Comparison of ENCODE assay signal across 19 cellular contexts in the genomic region with DNA sequence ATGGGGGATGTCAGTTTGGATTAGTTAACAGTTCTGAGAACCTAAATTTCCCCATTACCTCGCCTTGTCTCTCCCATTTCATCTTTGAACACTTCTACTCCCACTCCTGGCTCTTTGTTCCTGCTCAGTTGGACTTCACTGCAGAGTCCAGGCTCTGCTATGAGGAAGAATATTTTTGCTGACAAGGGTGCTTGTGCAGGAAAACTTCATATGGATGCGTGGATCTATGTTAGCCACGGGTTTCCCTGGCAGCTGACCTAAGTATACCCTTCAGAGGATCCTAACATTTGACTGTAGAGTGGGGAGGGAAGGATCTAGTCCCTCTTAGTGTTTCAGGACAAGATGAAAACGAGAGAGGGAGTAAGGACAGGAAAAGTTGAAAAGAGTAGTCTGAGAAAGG.
DNase-seq lines count a peak whose midpoint lies in the region; ATAC-seq and TF ChIP-seq lines count a peak whose summit lies in the region.
"Had no signal": no experiment of that assay in that cellular context is flagged by ENCODE, and none has a peak within 500 bp of the region (broad histone marks: within the 10 kb centered on the region; RNA-seq: fewer than 3 reads in every experiment).

No MANE protein-coding gene starts in this region.

- H3K36me3 ChIP-seq in adrenal gland (replicated peaks in 1 of 2), result peaks cover 0 to 8% of the 10 kb centered on the region in 2 donors
- peaks cover 0 to 55% of the 10 kb centered on the region in 2 experiments for H3K36me3 ChIP-seq in mesenchymal stem cell (ENCODE audit: control insufficient read depth in 1 of 2, insufficient read depth in 2 of 2, low read depth in 1 of 2, low read length in 2 of 2)
- H3K36me3 ChIP-seq: prostate gland had no signal

- H3K27ac Mint-ChIP-seq in progenitor cell of endocrine pancreas, result peak overlapping the region; percentile 84
- H3K27ac Mint-ChIP-seq: activated CD4-positive, alpha-beta T cell treated with anti-CD3 and anti-CD28 coated beads, Interleukin-2, amount 10 ng/mL, durations not matched to agents 24 days and 14 days; CD8-positive, alpha-beta T cell; effector memory CD8-positive, alpha-beta T cell had no signal

- H3K9me3 ChIP-seq in adrenal gland (replicated peaks in 1 of 3), result no peaks in the 10 kb centered on the region
- no peaks in the 10 kb centered on the region for H3K9me3 ChIP-seq in mesenchymal stem cell (ENCODE audit: control insufficient read depth, low read length)
- H3K9me3 ChIP-seq: prostate gland had no signal

- H3K4me1 Mint-ChIP-seq in progenitor cell of endocrine pancreas (ENCODE audit: low read depth), result peaks cover 4% of the 10 kb centered on the region
- H3K4me1 Mint-ChIP-seq: activated CD4-positive, alpha-beta T cell treated with anti-CD3 and anti-CD28 coated beads, Interleukin-2, amount 10 ng/mL, durations not matched to agents 24 days and 14 days; central memory CD8-positive, alpha-beta T cell had no signal

- H3K4me1 ChIP-seq in adrenal gland (replicated peaks in 1 of 2) (peaks cover 6 to 27% of the 10 kb centered on the region in 2 donors), mesenchymal stem cell (ENCODE audit: control insufficient read depth, insufficient read depth, low read depth, low read length) (no peaks in the 10 kb centered on the region)
- H3K4me1 ChIP-seq: prostate gland had no signal

- H3K9me3 Mint-ChIP-seq in progenitor cell of endocrine pancreas (ENCODE audit: low read depth), result peaks cover 4% of the 10 kb centered on the region
- H3K9me3 Mint-ChIP-seq: activated CD4-positive, alpha-beta T cell treated with anti-CD3 and anti-CD28 coated beads, Interleukin-2, amount 10 ng/mL, durations not matched to agents 24 days and 14 days; central memory CD8-positive, alpha-beta T cell; effector memory CD8-positive, alpha-beta T cell had no signal

- peak overlapping the region; percentile 15 to 60 for H3K18ac ChIP-seq in mesenchymal stem cell (ENCODE audit: low read depth in 1 of 2, low read length in 2 of 2)

- H3K4me3 ChIP-seq in adrenal gland (peak overlapping the region in 1 of 4 donors; percentile 30), mesenchymal stem cell (ENCODE audit: insufficient read depth in 1 of 2, low read depth in 1 of 2, low read length in 2 of 2) (no peak overlapping the region)
- H3K4me3 ChIP-seq: prostate gland had no signal

- TF ChIP-seq POLR2A in adrenal gland (IDR thresholded peaks at IDR 0.05), result no peak

- no peak overlapping the region for H3K23ac ChIP-seq in mesenchymal stem cell (ENCODE audit: low read length in 2 of 2)

- peak overlapping the region; percentile 51 for H4K8ac ChIP-seq in mesenchymal stem cell (ENCODE audit: low read length)

- no peak overlapping the region for H2BK5ac ChIP-seq in mesenchymal stem cell (ENCODE audit: low read depth, low read length, poor library complexity, severe bottlenecking)

- no peak overlapping the region for H3K14ac ChIP-seq in mesenchymal stem cell (ENCODE audit: low read length in 2 of 2)

- intact Hi-C loops in adrenal gland (cut with DNase I), result no loop called here

- no peak overlapping the region for H2BK15ac ChIP-seq in mesenchymal stem cell (ENCODE audit: low read depth, poor library complexity, severe bottlenecking)

- H2BK12ac ChIP-seq in mesenchymal stem cell (ENCODE audit: low read length in 2 of 2), result no peak overlapping the region

- H2AFZ ChIP-seq in mesenchymal stem cell (ENCODE audit: low read depth, low read length), result no peak overlapping the region

- no peak overlapping the region for H3K4me3 Mint-ChIP-seq in progenitor cell of endocrine pancreas (ENCODE audit: low read depth)
- H3K4me3 Mint-ChIP-seq: activated CD4-positive, alpha-beta T cell treated with anti-CD3 and anti-CD28 coated beads, Interleukin-2, amount 10 ng/mL, durations not matched to agents 24 days and 14 days; CD8-positive, alpha-beta T cell; central memory CD8-positive, alpha-beta T cell; effector memory CD8-positive, alpha-beta T cell had no signal

- TF ChIP-seq CTCF in adrenal gland (IDR thresholded peaks at IDR 0.05) (no peak), progenitor cell of endocrine pancreas (IDR thresholded peaks at IDR 0.05; ENCODE audit: unreplicated experiment) (no peak)

- H3K9ac ChIP-seq in mesenchymal stem cell (ENCODE audit: low read length), result no peak overlapping the region

- H2AK5ac ChIP-seq in mesenchymal stem cell (ENCODE audit: low read length, severe bottlenecking), result no peak overlapping the region

- no peak overlapping the region for H2BK120ac ChIP-seq in mesenchymal stem cell (ENCODE audit: low read depth, low read length)

- H3K27me3 ChIP-seq in adrenal gland (no peaks in the 10 kb centered on the region), mesenchymal stem cell (ENCODE audit: control insufficient read depth in 1 of 2, insufficient read depth in 1 of 2, low read length in 2 of 2) (no peaks in the 10 kb centered on the region)

- H3K4ac ChIP-seq in mesenchymal stem cell (ENCODE audit: low read depth in 1 of 2, low read length in 2 of 2), result no peak overlapping the region

- H3K27ac ChIP-seq in adrenal gland, result peak overlapping the region; percentile 23 to 86 (median 48)
- H3K27ac ChIP-seq in mesenchymal stem cell (ENCODE audit: low read length, poor library complexity, severe bottlenecking), result peak overlapping the region; percentile 15
- H3K27ac ChIP-seq: prostate gland had no signal

- H3K36me3 Mint-ChIP-seq in progenitor cell of endocrine pancreas (ENCODE audit: insufficient read depth), result peaks cover 3% of the 10 kb centered on the region

- peak; percentile 8 for ATAC-seq in GM19025 (IDR thresholded peaks at IDR 0.05; ENCODE audit: low read depth, unreplicated experiment)
- ATAC-seq: CD8-positive, alpha-beta T cell; effector memory CD8-positive, alpha-beta T cell had no signal

- WGBS in adrenal gland, 4 donors, result 55 to 70% (median 61%) methylated on average over 4 of the region's 4 CpGs
- 75% methylated on average over 3 of the region's 4 CpGs for WGBS in mesenchymal stem cell

- DNase-seq in adrenal gland (peak in 1 of 7 donors; percentile 8), mesenchymal stem cell (no peak), progenitor cell of endocrine pancreas (ENCODE audit: low spot score, unreplicated experiment) (no peak), LoVo (ENCODE audit: low spot score) (no peak), NCI-H1105 treated with DMSO at 0.1 percent for 48 hours (lab: John Stamatoyannopoulos, UW) (no peak), NCI-H1694 (lab: John Stamatoyannopoulos, UW) (no peak), amygdala (lab: John Stamatoyannopoulos, UW) (no peak)
- DNase-seq: activated CD4-positive, alpha-beta T cell treated with anti-CD3 and anti-CD28 coated beads, Interleukin-2, amount 10 ng/mL, durations not matched to agents 24 days and 14 days; activated effector memory CD4-positive, alpha-beta T cell treated with Interleukin-2 at 50 U/mL for 16 hours; CD8-positive, alpha-beta T cell; DMS79 treated with DMSO at 0.1 percent for 48 hours; effector memory CD8-positive, alpha-beta T cell; glutamatergic neuron; KBM-7; NCI-H524; SW 1271 had no signal

- H3K27me3 Mint-ChIP-seq in progenitor cell of endocrine pancreas, result no peaks in the 10 kb centered on the region
- H3K27me3 Mint-ChIP-seq: activated CD4-positive, alpha-beta T cell treated with anti-CD3 and anti-CD28 coated beads, Interleukin-2, amount 10 ng/mL, durations not matched to agents 24 days and 14 days; central memory CD8-positive, alpha-beta T cell; effector memory CD8-positive, alpha-beta T cell had no signal

- H3K4me2 ChIP-seq in mesenchymal stem cell (ENCODE audit: low read length, poor library complexity, severe bottlenecking), result no peak overlapping the region

- no peak overlapping the region for H4K91ac ChIP-seq in mesenchymal stem cell (ENCODE audit: low read length)

- peaks cover 12% of the 10 kb centered on the region for H3K79me1 ChIP-seq in mesenchymal stem cell (replicated peaks; ENCODE audit: low read length, poor library complexity, severe bottlenecking)
